In the genomic region with DNA sequence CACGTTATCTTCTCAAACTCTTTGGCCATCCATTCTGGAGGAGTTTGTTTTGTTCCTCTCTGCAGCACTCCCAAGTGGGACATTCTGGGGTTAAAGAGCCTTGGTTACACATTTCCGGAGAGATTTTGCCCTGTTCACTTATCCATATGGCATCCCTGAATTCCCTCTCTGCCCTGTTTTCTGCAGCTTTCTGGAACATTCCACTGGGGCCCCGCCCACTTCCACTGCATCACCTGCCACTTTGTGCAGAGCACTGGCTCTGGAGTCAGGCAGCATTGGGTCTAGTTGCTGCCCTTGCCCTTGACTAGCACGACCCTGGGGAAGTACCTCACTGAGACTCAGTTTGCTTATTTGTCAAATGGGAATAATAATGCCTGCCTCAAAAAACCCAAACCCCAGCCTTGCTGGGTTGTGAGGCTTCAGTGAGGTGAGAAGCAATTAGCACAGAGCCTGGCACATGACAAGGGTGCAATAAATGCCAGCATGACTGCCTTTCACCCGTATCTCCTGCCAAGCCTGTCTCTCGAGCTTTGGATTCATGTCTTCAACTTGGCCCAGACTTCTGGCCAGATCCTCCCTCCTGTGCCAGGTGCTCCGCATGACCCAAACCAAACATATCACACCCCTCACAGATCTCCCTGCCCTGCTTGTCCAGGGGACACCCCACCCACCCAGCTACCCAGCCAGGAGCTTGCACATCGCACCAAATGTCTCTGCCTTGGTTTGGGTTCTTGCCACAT, we compare ENCODE assay signal across 23 cellular contexts. TPM values are rescaled to one million over a fixed set of nuclear protein-coding genes. Genes with fewer than 3 reads are reported as not detected.
A peak's percentile ranks its signal among the peaks of the same experiment; 100 is the strongest.
DNase-seq lines count a peak whose midpoint lies in the region; ATAC-seq and TF ChIP-seq lines count a peak whose summit lies in the region.
"Had no signal": no experiment of that assay in that cellular context is flagged by ENCODE, and none has a peak within 500 bp of the region (broad histone marks: within the 10 kb centered on the region; RNA-seq: fewer than 3 reads in every experiment).

No MANE protein-coding gene starts in this region.

- no peaks in the 10 kb centered on the region for H3K27me3 Mint-ChIP-seq in CD4-positive, alpha-beta memory T cell
- peaks cover 11% of the 10 kb centered on the region for H3K27me3 Mint-ChIP-seq in neural progenitor cell (ENCODE audit: insufficient read depth, low read depth)

- no peaks in the 10 kb centered on the region for H3K27me3 ChIP-seq in CD4-positive, alpha-beta memory T cell (ENCODE audit: insufficient read depth, low read length)
- H3K27me3 ChIP-seq in neural progenitor cell (no peaks in the 10 kb centered on the region), tibial nerve (no peaks in the 10 kb centered on the region)
- H3K27me3 ChIP-seq: BLaER1, upper lobe of right lung had no signal

- H3K36me3 ChIP-seq in CD4-positive, alpha-beta memory T cell (ENCODE audit: insufficient read depth, low read length), result peaks cover 34% of the 10 kb centered on the region
- H3K36me3 ChIP-seq in neural progenitor cell (no peaks in the 10 kb centered on the region), tibial nerve (peaks cover 0 to 55% (median 8%) of the 10 kb centered on the region in 3 donors)
- H3K36me3 ChIP-seq: BLaER1 had no signal

- no peak overlapping the region for H2AFZ ChIP-seq in neural progenitor cell (replicated peaks)

- peak overlapping the region in 4 of 8 donors; percentile 23 to 58 (median 41) for H3K4me3 Mint-ChIP-seq in CD4-positive, alpha-beta memory T cell
- H3K4me3 Mint-ChIP-seq in neural progenitor cell, result no peak overlapping the region
- H3K4me3 Mint-ChIP-seq: activated naive CD8-positive, alpha-beta T cell treated with anti-CD3 and anti-CD28 coated beads, Interleukin-2, amount 10 ng/mL, durations not matched to agents 7 days and 5 days; T-helper 2 cell treated with Interferon-gamma antibody and Interleukin-4, amounts not matched to agents 5 μg/mL and 100 μg/mL, for 36 hours had no signal

- H3K27ac Mint-ChIP-seq in CD4-positive, alpha-beta memory T cell, result peak overlapping the region in 5 of 7 donors; percentile 22 to 81 (median 57)
- peak overlapping the region; percentile 58 for H3K27ac Mint-ChIP-seq in neural progenitor cell
- H3K27ac Mint-ChIP-seq: activated naive CD8-positive, alpha-beta T cell treated with anti-CD3 and anti-CD28 coated beads, Interleukin-2, amount 10 ng/mL, durations not matched to agents 7 days and 5 days; T-helper 2 cell treated with Interferon-gamma antibody and Interleukin-4, amounts not matched to agents 5 μg/mL and 100 μg/mL, for 36 hours had no signal

- no peak overlapping the region for H3K9ac ChIP-seq in neural progenitor cell
- H3K9ac ChIP-seq: BLaER1 had no signal

- intact Hi-C loops in CD4-positive, alpha-beta memory T cell (cut with micrococcal nuclease), result loop anchor here (2.0 kb wide), 2 partner anchors 19 to 35 kb away; no protein-coding TSS in a partner anchor

- TF ChIP-seq EP300 in tibial nerve (IDR thresholded peaks at IDR 0.05), result no peak

- H3K27ac ChIP-seq in C4-2B (peak overlapping the region; percentile 53), neural progenitor cell (no peak overlapping the region), tibial nerve (no peak overlapping the region)
- no peak overlapping the region for H3K27ac ChIP-seq in CD4-positive, alpha-beta memory T cell (ENCODE audit: low read depth, low read length)
- H3K27ac ChIP-seq: BLaER1 had no signal

- H3K79me2 ChIP-seq in neural progenitor cell (ENCODE audit: low read depth), result no peaks in the 10 kb centered on the region

- peaks cover 42 to 69% (median 59%) of the 10 kb centered on the region in 4 donors for H3K4me1 Mint-ChIP-seq in CD4-positive, alpha-beta memory T cell
- peaks cover 13% of the 10 kb centered on the region for H3K4me1 Mint-ChIP-seq in neural progenitor cell

- H3F3A ChIP-seq in neural progenitor cell (ENCODE audit: low read depth), result peaks cover 5% of the 10 kb centered on the region

- 80 to 84% methylated on average over 8 of the region's 8 CpGs for WGBS in tibial nerve, 2 donors

- POLR2A ChIA-PET in CD4-positive, alpha-beta memory T cell (lab: Charles Lee; ENCODE audit: partially characterized antibody), result interaction anchor here (0.8 to 13.3 kb wide), 3 partner anchors 21 to 92 kb away, joined by 3 to 145 read pairs (median 5); partner anchors contain the start of gene IL6R

- peaks cover 0 to 2% (median 0%) of the 10 kb centered on the region in 8 donors for H3K9me3 Mint-ChIP-seq in CD4-positive, alpha-beta memory T cell
- H3K9me3 Mint-ChIP-seq in neural progenitor cell, result no peaks in the 10 kb centered on the region
- H3K9me3 Mint-ChIP-seq: activated naive CD8-positive, alpha-beta T cell treated with anti-CD3 and anti-CD28 coated beads, Interleukin-2, amount 10 ng/mL, durations not matched to agents 7 days and 5 days; T-helper 2 cell treated with Interferon-gamma antibody and Interleukin-4, amounts not matched to agents 5 μg/mL and 100 μg/mL, for 36 hours had no signal

- CTCF ChIA-PET in CD4-positive, alpha-beta memory T cell (lab: Charles Lee; ENCODE audit: partially characterized antibody), result interaction anchor here (0.8 to 2.8 kb wide), 18 partner anchors 10 to 108 kb away, joined by 3 to 16 read pairs (median 6); partner anchors contain the start of gene IL6R

- ATAC-seq in esophagus mucosa (peak; percentile 52), HG02763 (IDR thresholded peaks at IDR 0.05; ENCODE audit: unreplicated experiment) (no peak), HG02884 (IDR thresholded peaks at IDR 0.05; ENCODE audit: unreplicated experiment) (no peak)
- ATAC-seq: upper lobe of right lung had no signal

- H3K4me2 ChIP-seq in neural progenitor cell, result no peak overlapping the region
- H3K4me2 ChIP-seq: BLaER1 had no signal

- H3K36me3 Mint-ChIP-seq in CD4-positive, alpha-beta memory T cell, result peaks cover 33 to 62% of the 10 kb centered on the region in 2 donors
- no peaks in the 10 kb centered on the region for H3K36me3 Mint-ChIP-seq in neural progenitor cell
- H3K36me3 Mint-ChIP-seq: activated naive CD8-positive, alpha-beta T cell treated with anti-CD3 and anti-CD28 coated beads, Interleukin-2, amount 10 ng/mL, durations not matched to agents 7 days and 5 days had no signal

- no peak for TF ChIP-seq POLR2A in tibial nerve (IDR thresholded peaks at IDR 0.05)

- no peaks in the 10 kb centered on the region for H3K9me3 ChIP-seq in CD4-positive, alpha-beta memory T cell (ENCODE audit: control insufficient read depth in 1 of 2, low read length in 2 of 2)
- no peaks in the 10 kb centered on the region for H3K9me3 ChIP-seq in neural progenitor cell (ENCODE audit: low read depth)
- H3K9me3 ChIP-seq in tibial nerve, result no peaks in the 10 kb centered on the region
- H3K9me3 ChIP-seq: BLaER1, upper lobe of right lung had no signal

- no peak for TF ChIP-seq CTCF in C4-2B (conservative IDR thresholded peaks at IDR 0.05)
- TF ChIP-seq CTCF in neural progenitor cell (IDR thresholded peaks at IDR 0.05), result no peak
- no peak for TF ChIP-seq CTCF in tibial nerve (IDR thresholded peaks at IDR 0.05)

- peaks cover 62% of the 10 kb centered on the region for H3K4me1 ChIP-seq in CD4-positive, alpha-beta memory T cell (ENCODE audit: insufficient read depth, low read length)
- no peaks in the 10 kb centered on the region for H3K4me1 ChIP-seq in neural progenitor cell
- peaks cover 0 to 39% (median 2%) of the 10 kb centered on the region in 4 donors for H3K4me1 ChIP-seq in tibial nerve

- no peak for DNase-seq in CD4-positive, alpha-beta memory T cell
- DNase-seq in neural progenitor cell (ENCODE audit: low spot score) (no peak), tibial nerve (ENCODE audit: low spot score in 2 of 2) (no peak), middle frontal gyrus (ENCODE audit: extremely low spot score, low spot score) (no peak)
- DNase-seq: activated naive CD8-positive, alpha-beta T cell treated with anti-CD3 and anti-CD28 coated beads, Interleukin-2, amount 10 ng/mL, durations not matched to agents 7 days and 5 days; activated T-cell treated with anti-CD3 and anti-CD28 coated beads for 4 hours; cerebellar nuclear complex; DND-41; NCI-H1048; NCI-H1694; occipital lobe; stimulated activated CD4-positive, alpha-beta T cell treated with anti-CD3 and anti-CD28 coated beads, Interleukin-1b, Interleukin-23, amount 100 ng/mL, for 48 hours; upper lobe of right lung had no signal

- no peak overlapping the region for H3K4me3 ChIP-seq in CD4-positive, alpha-beta memory T cell (ENCODE audit: low read length in 2 of 2)
- H3K4me3 ChIP-seq in neural progenitor cell, result no peak overlapping the region
- H3K4me3 ChIP-seq in tibial nerve, result no peak overlapping the region
- H3K4me3 ChIP-seq: BLaER1, lung, smooth muscle cell, upper lobe of right lung had no signal

- H4K20me1 ChIP-seq in neural progenitor cell (ENCODE audit: low read depth), result no peaks in the 10 kb centered on the region
- H4K20me1 ChIP-seq: BLaER1 had no signal

RNA-seq across cellular contexts. Expression of gene IL6R, which starts 38.3 kb away (rescaled TPM):
- total RNA-seq in CD4-positive, alpha-beta memory T cell, result 100 to 1,000 TPM; 101 to 106 TPM
- 10 to 100 TPM; 54.6 to 73.0 TPM for polyA plus RNA-seq in CD4-positive, alpha-beta memory T cell
- 6.1 TPM for total RNA-seq in esophagus mucosa
- 0.09 TPM in 1 of 2 replicates, not detected in the other for total RNA-seq in neural progenitor cell (ENCODE audit: low replicate concordance)
- 10 to 100 TPM; 31.6 to 53.7 (median 33.5) TPM for total RNA-seq in tibial nerve

RNA-seq across cellular contexts. Expression of gene TDRD10, which starts 58.6 kb away (rescaled TPM):
- total RNA-seq in CD4-positive, alpha-beta memory T cell, result not detected
- not detected for polyA plus RNA-seq in CD4-positive, alpha-beta memory T cell
- total RNA-seq in esophagus mucosa, result 0.44 TPM
- not detected in 2 replicates for total RNA-seq in neural progenitor cell (ENCODE audit: low replicate concordance)
- total RNA-seq in tibial nerve, result 1 to 10 TPM; 6.7 to 9.0 (median 7.6) TPM
- total RNA-seq: activated naive CD8-positive, alpha-beta T cell treated with anti-CD3 and anti-CD28 coated beads, Interleukin-2, amount 10 ng/mL, durations not matched to agents 7 days and 5 days; NCI-H460 had no signal
- polyA plus RNA-seq: keratinocyte had no signal

RNA-seq across cellular contexts. Expression of gene SHE, which starts 58.8 kb away (rescaled TPM):
- not detected for total RNA-seq in CD4-positive, alpha-beta memory T cell
- polyA plus RNA-seq in CD4-positive, alpha-beta memory T cell, result not detected
- total RNA-seq in esophagus mucosa, result 1.4 TPM
- 0.04 TPM in 1 of 2 replicates, not detected in the other for total RNA-seq in neural progenitor cell (ENCODE audit: low replicate concordance)
- 10 to 100 TPM in 3 of 4 donors, 1 to 10 TPM in 1; 9.0 to 24.6 (median 18.0) TPM for total RNA-seq in tibial nerve
- total RNA-seq: activated naive CD8-positive, alpha-beta T cell treated with anti-CD3 and anti-CD28 coated beads, Interleukin-2, amount 10 ng/mL, durations not matched to agents 7 days and 5 days had no signal
